Comparison of ENCODE assay signal across 18 cellular contexts in genomic region chr13:75279834-75280369, GRCh38.
DNase-seq lines count a peak whose midpoint lies in the region; ATAC-seq and TF ChIP-seq lines count a peak whose summit lies in the region.
"Had no signal": no experiment of that assay in that cellular context is flagged by ENCODE, and none has a peak within 500 bp of the region (broad histone marks: within the 10 kb centered on the region; RNA-seq: fewer than 3 reads in every experiment).

No MANE protein-coding gene starts in this region.

- H3K27me3 ChIP-seq in GM23338 (ENCODE audit: insufficient read depth), result no peaks in the 10 kb centered on the region
- no peaks in the 10 kb centered on the region for H3K27me3 ChIP-seq in colonic mucosa
- no peaks in the 10 kb centered on the region for H3K27me3 ChIP-seq in PC-3 (ENCODE audit: low read length)
- no peaks in the 10 kb centered on the region for H3K27me3 ChIP-seq in mesenchymal stem cell (ENCODE audit: control insufficient read depth in 1 of 2, insufficient read depth in 1 of 2, low read length in 2 of 2)
- H3K27me3 ChIP-seq: BE2C had no signal

- H3K9me3 ChIP-seq in colonic mucosa (no peaks in the 10 kb centered on the region), PC-3 (ENCODE audit: low read length) (no peaks in the 10 kb centered on the region), mesenchymal stem cell (ENCODE audit: control insufficient read depth, low read length) (peaks cover 9% of the 10 kb centered on the region)
- H3K9me3 ChIP-seq: BE2C had no signal

- H3K36me3 ChIP-seq in GM23338 (ENCODE audit: insufficient read depth) (peaks cover 6% of the 10 kb centered on the region; the same call in 1 of the 2 replicates), colonic mucosa (no peaks in the 10 kb centered on the region), PC-3 (ENCODE audit: low read depth, low read length) (0 out of 2 replicates have a peak, but pooled peaks cover 2% of the 10 kb centered on the region), mesenchymal stem cell (ENCODE audit: control insufficient read depth in 1 of 2, insufficient read depth in 2 of 2, low read depth in 1 of 2, low read length in 2 of 2) (peaks cover 0 to 5% of the 10 kb centered on the region in 2 experiments)

- DNase-seq in GM23338 (ENCODE audit: low spot score), result peak; percentile 31
- peak; percentile 41 to 47 for DNase-seq in NCI-H526 (lab: John Stamatoyannopoulos, UW)
- peak; percentile 37 for DNase-seq in colonic mucosa
- DNase-seq in nephron progenitor cell, result no peak
- DNase-seq in PC-3, result no peak
- no peak for DNase-seq in mesenchymal stem cell
- no peak for DNase-seq in SIG-M5 (lab: John Stamatoyannopoulos, UW)
- DNase-seq: BE2C, DMS79 treated with DMSO at 0.1 percent for 48 hours, GM23248, HCEC 1CT, IMR-90, NCI-H1105 treated with DMSO at 0.1 percent for 48 hours, NCI-H2081 treated with DMSO at 0.1 percent for 48 hours, NCI-H446 treated with DMSO at 0.1 percent for 48 hours, NCI-H82 had no signal

- H3K4me3 Mint-ChIP-seq in GM23338 (no peak overlapping the region), nephron progenitor cell (no peak overlapping the region)

- H2AFZ ChIP-seq in GM23338 (no peak overlapping the region), PC-3 (ENCODE audit: low read length) (no peak overlapping the region), mesenchymal stem cell (ENCODE audit: low read depth, low read length) (no peak overlapping the region)
- H2AFZ ChIP-seq: GM23248 had no signal

- H3K4ac ChIP-seq in mesenchymal stem cell (ENCODE audit: low read depth in 1 of 2, low read length in 2 of 2), result no peak overlapping the region

- no peak overlapping the region for H3K14ac ChIP-seq in mesenchymal stem cell (ENCODE audit: low read length in 2 of 2)

- no peak overlapping the region for H2BK120ac ChIP-seq in mesenchymal stem cell (ENCODE audit: low read depth, low read length)

- no peak overlapping the region for H3K23ac ChIP-seq in mesenchymal stem cell (ENCODE audit: low read length in 2 of 2)

- H3F3A ChIP-seq in GM23338 (replicated peaks; ENCODE audit: low read depth) (no peaks in the 10 kb centered on the region), PC-3 (ENCODE audit: low read length, unreplicated experiment) (no peaks in the 10 kb centered on the region)

- no peak overlapping the region for H3K4me3 ChIP-seq in GM23338
- no peak overlapping the region for H3K4me3 ChIP-seq in colonic mucosa
- H3K4me3 ChIP-seq in PC-3 (ENCODE audit: low read length), result no peak overlapping the region
- H3K4me3 ChIP-seq in mesenchymal stem cell (ENCODE audit: insufficient read depth in 1 of 2, low read depth in 1 of 2, low read length in 2 of 2), result no peak overlapping the region
- H3K4me3 ChIP-seq: GM12878, GM23248 had no signal

- H2BK5ac ChIP-seq in mesenchymal stem cell (ENCODE audit: low read depth, low read length, poor library complexity, severe bottlenecking), result no peak overlapping the region

- POLR2A ChIA-PET in PC-3 (lab: Charles Lee; ENCODE audit: unreplicated experiment), result no interaction called here

- no peak overlapping the region for H4K91ac ChIP-seq in mesenchymal stem cell (ENCODE audit: low read length)

- H2BK15ac ChIP-seq in mesenchymal stem cell (ENCODE audit: low read depth, poor library complexity, severe bottlenecking), result no peak overlapping the region

- H3K4me1 ChIP-seq in GM23338 (ENCODE audit: insufficient read depth) (no peaks in the 10 kb centered on the region), colonic mucosa (no peaks in the 10 kb centered on the region), PC-3 (ENCODE audit: insufficient read depth, low read length) (no peaks in the 10 kb centered on the region), mesenchymal stem cell (ENCODE audit: control insufficient read depth, insufficient read depth, low read depth, low read length) (no peaks in the 10 kb centered on the region)
- H3K4me1 ChIP-seq: BE2C had no signal

- 94% methylated on average over 6 of the region's 8 CpGs for WGBS in mesenchymal stem cell

- H3K9me2 ChIP-seq in GM23338 (ENCODE audit: insufficient read depth), result no peaks in the 10 kb centered on the region; the same call in 1 of the 2 replicates
- H3K9me2 ChIP-seq in PC-3 (replicated peaks; ENCODE audit: low read length), result no peaks in the 10 kb centered on the region

- BruUV-seq in PC-3 (replicated peaks; lab: Mats Ljungman, UMichigan), result no TSS peak

- no peak overlapping the region for H4K8ac ChIP-seq in mesenchymal stem cell (ENCODE audit: low read length)

- H3K4me2 ChIP-seq in GM23338 (no peak overlapping the region), PC-3 (ENCODE audit: low read length) (no peak overlapping the region), mesenchymal stem cell (ENCODE audit: low read length, poor library complexity, severe bottlenecking) (no peak overlapping the region)
- H3K4me2 ChIP-seq: KMS-11 had no signal

- peaks cover 2% of the 10 kb centered on the region for H3K27me3 Mint-ChIP-seq in GM23338 (ENCODE audit: insufficient read depth, low read depth, poor library complexity)
- H3K27me3 Mint-ChIP-seq in nephron progenitor cell (ENCODE audit: low read depth, poor library complexity), result no peaks in the 10 kb centered on the region

- no peak overlapping the region for H3K18ac ChIP-seq in mesenchymal stem cell (ENCODE audit: low read depth in 1 of 2, low read length in 2 of 2)

- no peak overlapping the region for H2AK5ac ChIP-seq in mesenchymal stem cell (ENCODE audit: low read length, severe bottlenecking)

- no peak for ATAC-seq in GM23338
- no peak for ATAC-seq in PC-3
- ATAC-seq: GM12878 had no signal

- intact Hi-C loops in colonic mucosa (cut with DNase I) (no loop called here), PC-3 (cut with micrococcal nuclease) (no loop called here)

- no peak overlapping the region for H3K27ac ChIP-seq in GM23338 (ENCODE audit: low read depth)
- no peak overlapping the region for H3K27ac ChIP-seq in colonic mucosa
- no peak overlapping the region for H3K27ac ChIP-seq in PC-3 (ENCODE audit: low read length)
- no peak overlapping the region for H3K27ac ChIP-seq in mesenchymal stem cell (ENCODE audit: low read length, poor library complexity, severe bottlenecking)
- H3K27ac ChIP-seq: GM23248, KMS-11 had no signal

- H3K4me1 Mint-ChIP-seq in GM23338, result no peaks in the 10 kb centered on the region
- H3K4me1 Mint-ChIP-seq in nephron progenitor cell, result no peaks in the 10 kb centered on the region

- H3K9ac ChIP-seq in colonic mucosa (ENCODE audit: low read depth in 2 of 2, low read length in 2 of 2) (no peak overlapping the region), PC-3 (ENCODE audit: low read length) (no peak overlapping the region), mesenchymal stem cell (ENCODE audit: low read length) (no peak overlapping the region)
- H3K9ac ChIP-seq: GM23248, KMS-11 had no signal

- H3K9me3 Mint-ChIP-seq in GM23338, result peaks cover 68% of the 10 kb centered on the region
- peaks cover 83% of the 10 kb centered on the region for H3K9me3 Mint-ChIP-seq in nephron progenitor cell

- CTCF ChIA-PET in PC-3 (lab: Charles Lee), result interaction anchor here (0.6 kb wide), 1 partner anchor 1239 kb away, joined by 4 read pairs; no protein-coding TSS in a partner anchor

- H3K79me1 ChIP-seq in mesenchymal stem cell (replicated peaks; ENCODE audit: low read length, poor library complexity, severe bottlenecking), result no peaks in the 10 kb centered on the region

- TF ChIP-seq CTCF in GM23338 (conservative IDR thresholded peaks at IDR 0.05; ENCODE audit: low read depth in 2 of 2) (no peak), colonic mucosa (IDR thresholded peaks at IDR 0.05) (no peak), nephron progenitor cell (IDR thresholded peaks at IDR 0.05) (no peak), PC-3 (conservative IDR thresholded peaks at IDR 0.05; ENCODE audit: low read depth, low read length) (no peak)

- no peak overlapping the region for H2BK12ac ChIP-seq in mesenchymal stem cell (ENCODE audit: low read length in 2 of 2)

- no peak overlapping the region for H3K27ac Mint-ChIP-seq in GM23338
- peak overlapping the region; percentile 39 for H3K27ac Mint-ChIP-seq in nephron progenitor cell

- H3K36me3 Mint-ChIP-seq in GM23338 (ENCODE audit: low read depth), result peaks cover 60% of the 10 kb centered on the region
- peaks cover 55% of the 10 kb centered on the region for H3K36me3 Mint-ChIP-seq in nephron progenitor cell (ENCODE audit: low read depth)

- H3K79me2 ChIP-seq in GM23338 (replicated peaks; ENCODE audit: insufficient read depth) (no peaks in the 10 kb centered on the region), PC-3 (ENCODE audit: low read length) (no peaks in the 10 kb centered on the region)

- H4K20me1 ChIP-seq in GM23338 (replicated peaks; ENCODE audit: insufficient read depth) (no peaks in the 10 kb centered on the region), PC-3 (ENCODE audit: low read length) (no peaks in the 10 kb centered on the region)

TF ChIP-seq in GM23338, 12 proteins besides CTCF, POLR2A, EP300 and RAD21:
- TF ChIP-seq ZNF331 (CRISPR knock-in tag; IDR thresholded peaks at IDR 0.05; ENCODE audit: low read depth) (peak; percentile 49; the same call in 1 of the 2 replicates), STAT1 (IDR thresholded peaks at IDR 0.05; ENCODE audit: unreplicated experiment) (no peak)

Comparison
In these comparisons a context has a peak if more than half of its experiments do, and no peak if none do; other contexts are left out.
1. DNase-seq: peak in GM23338 (single experiment), NCI-H526 (2 of 2) and colonic mucosa (single experiment); none in nephron progenitor cell (single experiment), PC-3 (single experiment), mesenchymal stem cell (single experiment) and SIG-M5 (single experiment).